10 cellular contexts compared by ENCODE assay signal in the genomic region with DNA sequence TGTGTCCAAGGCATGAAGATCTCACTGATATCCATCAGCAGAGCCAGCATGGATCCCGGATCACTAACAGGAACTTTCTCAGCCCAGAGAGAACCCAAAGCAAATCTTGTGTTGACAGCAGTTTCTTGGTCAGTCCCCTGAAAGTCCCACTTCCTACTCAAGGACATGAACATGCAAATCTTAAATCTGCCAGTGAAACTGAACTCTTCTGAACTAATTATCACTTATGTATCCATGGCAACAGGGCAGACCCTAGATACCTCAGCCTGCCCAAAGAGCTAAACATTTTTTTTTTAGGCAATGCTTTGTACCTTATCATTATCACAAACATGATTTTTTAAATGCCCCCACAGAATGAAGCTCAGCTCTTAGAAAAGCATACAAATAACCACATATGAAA.
DNase-seq lines count a peak whose midpoint lies in the region; ATAC-seq and TF ChIP-seq lines count a peak whose summit lies in the region.
"Had no signal": no experiment of that assay in that cellular context is flagged by ENCODE, and none has a peak within 500 bp of the region (broad histone marks: within the 10 kb centered on the region; RNA-seq: fewer than 3 reads in every experiment).

No MANE protein-coding gene starts in this region.

- H3K36me3 ChIP-seq in lower lobe of right lung (no peaks in the 10 kb centered on the region), gastroesophageal sphincter (no peaks in the 10 kb centered on the region)
- H3K36me3 ChIP-seq: HAP-1 had no signal

- no CpG with 5 or more reads among the region's 1 CpG for WGBS in gastroesophageal sphincter (ENCODE audit: low coverage in 1 of 2), 2 donors

- H3K4me3 ChIP-seq in lower lobe of right lung (no peak overlapping the region), gastroesophageal sphincter (no peak overlapping the region)
- H3K4me3 ChIP-seq: HAP-1 had no signal

- TF ChIP-seq EP300 in gastroesophageal sphincter (IDR thresholded peaks at IDR 0.05): no peak

- no peaks in the 10 kb centered on the region for H3K27me3 ChIP-seq in lower lobe of right lung (ENCODE audit: low read depth)
- H3K27me3 ChIP-seq in gastroesophageal sphincter: no peaks in the 10 kb centered on the region

- intact Hi-C loops in lower lobe of right lung (cut with DNase I): no loop called here

- no peak for DNase-seq in lower lobe of right lung
- no peak for DNase-seq in activated CD4-positive, alpha-beta T cell treated with anti-CD3 and anti-CD28 coated beads, Interleukin-2, amount 50 U/mL, for 1 hour
- DNase-seq in activated naive CD4-positive, alpha-beta T cell treated with anti-CD3 and anti-CD28 coated beads, Interleukin-2, amount 50 U/mL, for 16 hours: no peak
- DNase-seq: NCI-H2227 treated with DMSO at 0.1 percent for 48 hours had no signal

- TF ChIP-seq POLR2A in gastroesophageal sphincter (IDR thresholded peaks at IDR 0.05): no peak

- H3K9me3 ChIP-seq in lower lobe of right lung: no peaks in the 10 kb centered on the region
- no peaks in the 10 kb centered on the region for H3K9me3 ChIP-seq in gastroesophageal sphincter
- H3K9me3 ChIP-seq: HAP-1 had no signal

- no peaks in the 10 kb centered on the region for H3K4me1 ChIP-seq in lower lobe of right lung
- no peaks in the 10 kb centered on the region for H3K4me1 ChIP-seq in gastroesophageal sphincter
- H3K4me1 ChIP-seq: HAP-1 had no signal

- TF ChIP-seq CTCF in lower lobe of right lung (IDR thresholded peaks at IDR 0.05): no peak
- TF ChIP-seq CTCF in gastroesophageal sphincter (IDR thresholded peaks at IDR 0.05): no peak

- ATAC-seq in GM18511 (IDR thresholded peaks at IDR 0.05; ENCODE audit: unreplicated experiment) (peak; percentile 100), GM19467 (IDR thresholded peaks at IDR 0.05; ENCODE audit: unreplicated experiment) (peak; percentile 99), HG02870 (IDR thresholded peaks at IDR 0.05; ENCODE audit: unreplicated experiment) (peak; percentile 100), HG03460 (IDR thresholded peaks at IDR 0.05; ENCODE audit: unreplicated experiment) (peak; percentile 99), lower lobe of right lung (no peak), gastroesophageal sphincter (no peak)

- H3K27ac ChIP-seq in lower lobe of right lung (no peak overlapping the region), gastroesophageal sphincter (no peak overlapping the region)

Comparison
In these comparisons a context has a peak if more than half of its experiments do, and no peak if none do; other contexts are left out.
1. ATAC-seq: peak in GM18511 (single experiment), GM19467 (single experiment), HG02870 (single experiment) and HG03460 (single experiment); none in lower lobe of right lung (0 of 2) and gastroesophageal sphincter (single experiment).